16 cellular contexts compared by ENCODE assay signal in genomic region chr13:52852444-52852843, GRCh38. TPM values are rescaled to one million over a fixed set of nuclear protein-coding genes. Genes with fewer than 3 reads are reported as not detected.
DNase-seq lines count a peak whose midpoint lies in the region; ATAC-seq, FAIRE-seq and TF ChIP-seq lines count a peak whose summit lies in the region.
"Had no signal": no experiment of that assay in that cellular context is flagged by ENCODE, and none has a peak within 500 bp of the region (broad histone marks: within the 10 kb centered on the region; RNA-seq: fewer than 3 reads in every experiment).

No MANE protein-coding gene starts in this region.

- SMC1A ChIA-PET in GM12878 (lab: Charles Lee; ENCODE audit: uncharacterized antibody, unreplicated experiment), result no interaction called here

- H3K4me3 ChIP-seq in GM12878, result 0 out of 2 replicates have a peak overlapping the region, but pooled peaks have one; percentile 3

- H3K4me1 ChIP-seq in GM12878 (ENCODE audit: control insufficient read depth, insufficient read depth, low read length), result peaks cover 30% of the 10 kb centered on the region

- H3K4me3 Mint-ChIP-seq in T-helper 2 cell treated with Interferon-gamma antibody and Interleukin-4, amounts not matched to agents 5 μg/mL and 100 μg/mL, for 36 hours, result no peak overlapping the region
- H3K4me3 Mint-ChIP-seq in progenitor cell of endocrine pancreas (ENCODE audit: low read depth), result peak overlapping the region; percentile 82

- no peaks in the 10 kb centered on the region for H3K9me3 Mint-ChIP-seq in T-helper 2 cell treated with Interferon-gamma antibody and Interleukin-4, amounts not matched to agents 5 μg/mL and 100 μg/mL, for 36 hours
- H3K9me3 Mint-ChIP-seq in progenitor cell of endocrine pancreas (ENCODE audit: low read depth), result no peaks in the 10 kb centered on the region

- H2AFZ ChIP-seq in GM12878 (ENCODE audit: control insufficient read depth, low read depth, low read length), result no peak overlapping the region

- H3K27ac Mint-ChIP-seq in T-helper 2 cell treated with Interferon-gamma antibody and Interleukin-4, amounts not matched to agents 5 μg/mL and 100 μg/mL, for 36 hours, result peak overlapping the region; percentile 28
- no peak overlapping the region for H3K27ac Mint-ChIP-seq in progenitor cell of endocrine pancreas

- no peak overlapping the region for H3K9ac ChIP-seq in GM12878 (ENCODE audit: control insufficient read depth, insufficient read depth, low read length)

- TF ChIP-seq EP300 in GM12878 (IDR thresholded peaks at IDR 0.05; ENCODE audit: borderline replicate concordance in 1 of 2, control insufficient read depth in 1 of 2, low read depth in 2 of 2, low read length in 2 of 2), result no peak

- no peaks in the 10 kb centered on the region for H3K36me3 ChIP-seq in GM12878 (ENCODE audit: control insufficient read depth in 2 of 2, insufficient read depth in 2 of 2, low read length in 1 of 2)
- H3K36me3 ChIP-seq: WERI-Rb-1 had no signal

- ATAC-seq in GM12878, result no peak
- ATAC-seq in omental fat pad (ENCODE audit: low FRiP score), result no peak
- ATAC-seq in HG03135 (IDR thresholded peaks at IDR 0.05; ENCODE audit: unreplicated experiment), result no peak
- no peak for ATAC-seq in left colon
- ATAC-seq: psoas muscle, Right ventricle myocardium inferior had no signal

- no peak for TF ChIP-seq CTCF in GM12878 (IDR thresholded peaks at IDR 0.05 in 2 of 3, conservative IDR thresholded peaks at IDR 0.05 in 1 of 3; ENCODE audit: control insufficient read depth in 2 of 3, extremely low read depth in 1 of 3, insufficient read depth in 1 of 3, low read depth in 3 of 3, low read length in 3 of 3)
- TF ChIP-seq CTCF in progenitor cell of endocrine pancreas (IDR thresholded peaks at IDR 0.05; ENCODE audit: unreplicated experiment), result no peak
- no peak for TF ChIP-seq CTCF in omental fat pad (IDR thresholded peaks at IDR 0.05)

- H3K4me1 Mint-ChIP-seq in T-helper 2 cell treated with Interferon-gamma antibody and Interleukin-4, amounts not matched to agents 5 μg/mL and 100 μg/mL, for 36 hours (ENCODE audit: low read depth), result peaks cover 25% of the 10 kb centered on the region
- H3K4me1 Mint-ChIP-seq in progenitor cell of endocrine pancreas (ENCODE audit: low read depth), result peaks cover 16% of the 10 kb centered on the region

- BruUV-seq in GM12878 (replicated peaks; lab: Mats Ljungman, UMichigan), result no TSS peak

- RAD21 ChIA-PET in GM12878 (lab: Charles Lee; ENCODE audit: unreplicated experiment), result interaction anchor here (0.7 kb wide), 1 partner anchor 42 kb away, joined by 3 read pairs; no protein-coding TSS in a partner anchor

- H3K4me2 ChIP-seq in GM12878 (ENCODE audit: control insufficient read depth, insufficient read depth), result peak overlapping the region; percentile 96; the same call in 1 of the 2 replicates

- H3K27ac ChIP-seq in GM12878 (ENCODE audit: control insufficient read depth, insufficient read depth), result peak overlapping the region; percentile 22; the same call in 1 of the 2 replicates
- H3K27ac ChIP-seq: psoas muscle, WERI-Rb-1 had no signal

- intact Hi-C loops in GM12878 (cut with micrococcal nuclease; ENCODE audit: unreplicated experiment) (loop anchor here (10.0 kb wide), 1 partner anchor 302 kb away; no protein-coding TSS in a partner anchor), left colon (cut with DNase I, micrococcal nuclease) (no loop called here)

- no peak for TF ChIP-seq RAD21 in GM12878 (IDR thresholded peaks at IDR 0.05; ENCODE audit: insufficient read depth, low read depth, low read length)

- no peak for TF ChIP-seq POLR2A in GM12878 (IDR thresholded peaks at IDR 0.05; ENCODE audit: low read depth, low read length)

- FAIRE-seq in GM12878 (lab: Jason Lieb, UNC), result no peak
- FAIRE-seq: urothelium cell line had no signal

- H3K27me3 Mint-ChIP-seq in T-helper 2 cell treated with Interferon-gamma antibody and Interleukin-4, amounts not matched to agents 5 μg/mL and 100 μg/mL, for 36 hours (ENCODE audit: low read depth), result peaks cover 55% of the 10 kb centered on the region
- H3K27me3 Mint-ChIP-seq in progenitor cell of endocrine pancreas, result peaks cover 43% of the 10 kb centered on the region

- peaks cover 5% of the 10 kb centered on the region for H3K36me3 Mint-ChIP-seq in T-helper 2 cell treated with Interferon-gamma antibody and Interleukin-4, amounts not matched to agents 5 μg/mL and 100 μg/mL, for 36 hours (ENCODE audit: low read depth)
- peaks cover 1% of the 10 kb centered on the region for H3K36me3 Mint-ChIP-seq in progenitor cell of endocrine pancreas (ENCODE audit: insufficient read depth)

- H3K79me2 ChIP-seq in GM12878 (ENCODE audit: control insufficient read depth, insufficient read depth, low read length), result no peaks in the 10 kb centered on the region

- 64% methylated on average over 2 of the region's 2 CpGs for WGBS in GM12878 (ENCODE audit: insufficient coverage, insufficient replicate concordance, low lambda C conversion rate, missing lambda C conversion rate)

- H3K27me3 ChIP-seq in GM12878 (replicated peaks in 1 of 2; ENCODE audit: control insufficient read depth in 2 of 2, insufficient read depth in 2 of 2, low read length in 1 of 2), result no peaks in the 10 kb centered on the region; a peak in 3 of 4 replicates

- in situ Hi-C loops in GM12878 (cut with MboI), result no loop called here

- peaks cover 12% of the 10 kb centered on the region; the same call in 2 of the 3 replicates for H3K9me3 ChIP-seq in GM12878 (replicated peaks; ENCODE audit: control insufficient read depth, insufficient read depth, low read length)
- H3K9me3 ChIP-seq: psoas muscle had no signal

- DNase-seq in T-helper 2 cell treated with Interferon-gamma antibody and Interleukin-4, amounts not matched to agents 5 μg/mL and 100 μg/mL, for 36 hours (ENCODE audit: low spot score), result no peak
- no peak for DNase-seq in T-helper 2 cell
- peak; percentile 29 for DNase-seq in NCI-H2029 (lab: John Stamatoyannopoulos, UW)
- DNase-seq in GM12878 (ENCODE audit: low read depth, low spot score), result no peak
- no peak for DNase-seq in progenitor cell of endocrine pancreas (ENCODE audit: low spot score, unreplicated experiment)
- DNase-seq in omental fat pad (ENCODE audit: low spot score), result no peak
- DNase-seq in left colon, result no peak
- DNase-seq: activated CD8-positive, alpha-beta memory T cell treated with anti-CD3 and anti-CD28 coated beads, Interleukin-2, amount 50 U/mL, for 48 hours; mesendoderm; NCI-H524 treated with DMSO at 0.1 percent for 48 hours; psoas muscle; stimulated activated CD4-positive, alpha-beta T cell treated with anti-CD3 and anti-CD28 coated beads, Interleukin-1b, Interleukin-23, amount 100 ng/mL, for 48 hours; WERI-Rb-1 had no signal

- no peaks in the 10 kb centered on the region for H4K20me1 ChIP-seq in GM12878 (ENCODE audit: control insufficient read depth, insufficient read depth)

- CTCF ChIA-PET in GM12878 (lab: Yijun Ruan, JAX), result interaction anchor here (0.7 to 2.1 kb wide), 5 partner anchors 8 to 263 kb away, joined by 3 to 6 read pairs (median 4); no protein-coding TSS in a partner anchor

- POLR2A ChIA-PET in GM12878 (lab: Charles Lee), result no interaction called here

TF ChIP-seq in GM12878, 131 proteins besides CTCF, POLR2A, EP300 and RAD21 (continues in another document):
- no peak for TF ChIP-seq MYC (IDR thresholded peaks at IDR 0.05; ENCODE audit: insufficient read depth, insufficient read length, insufficient replicate concordance, low read length, severe bottlenecking)
- no peak for TF ChIP-seq JUND (IDR thresholded peaks at IDR 0.05; ENCODE audit: low read depth, low read length)
- TF ChIP-seq SRF (IDR thresholded peaks at IDR 0.05; ENCODE audit: low read depth in 2 of 2, low read length in 2 of 2), result no peak
- TF ChIP-seq MXI1 (IDR thresholded peaks at IDR 0.05; ENCODE audit: low read depth, low read length), result no peak
- no peak for TF ChIP-seq E4F1 (IDR thresholded peaks at IDR 0.05; ENCODE audit: borderline replicate concordance, partially characterized antibody)
- TF ChIP-seq PML (IDR thresholded peaks at IDR 0.05; ENCODE audit: low read length), result no peak
- TF ChIP-seq ZNF274 (IDR thresholded peaks at IDR 0.05; ENCODE audit: insufficient read depth, insufficient read length), result no peak

RNA-seq across cellular contexts. Expression of gene PCDH8, which starts 4.0 kb away (rescaled TPM):
- total RNA-seq in GM12878 (2013; cell fraction: nucleolus; rRNA removed), result not detected in 2 replicates
- 0.38 and 0.62 TPM in 2 replicates for total RNA-seq in GM12878 (2014; rRNA removed)
- 0.41 and 0.45 TPM in 2 replicates for total RNA-seq in GM12878 (2014; rRNA removed; fragmentation: Illumina TruSeq; extraction: Trizol)
- 0.16 and 0.31 TPM in 2 replicates for total RNA-seq in GM12878 (2021)
- polyA plus RNA-seq in GM12878 (2011; ENCODE audit: low read depth), result not detected
- polyA plus RNA-seq in GM12878 (2011; rRNA removed), result not detected in 2 replicates
- polyA plus RNA-seq in GM12878 (2011; cell fraction: cytosol; rRNA removed), result not detected in 2 replicates
- 0.15 TPM in 1 of 2 replicates, not detected in the other for polyA plus RNA-seq in GM12878 (2011; cell fraction: nucleus; rRNA removed)
- 0.03 TPM in 1 of 2 replicates, not detected in the other for polyA plus RNA-seq in GM12878 (2012)
- polyA plus RNA-seq in GM12878 (2014; fragmentation: Illumina TruSeq; extraction: Trizol), result 0.72 and 0.86 TPM in 2 replicates
- polyA plus RNA-seq in GM12878 (2014; fragmentation: Nextera tagmentation; extraction: Ambion mirVana), result under 1 TPM; 0.03 to 0.22 TPM
- polyA plus RNA-seq in GM12878 (2014; rRNA removed), result 0.11 and 0.86 TPM in 2 replicates
- under 1 TPM; 0.15 to 0.84 TPM for polyA plus RNA-seq in GM12878 (2016; fragmentation: Nextera tagmentation; extraction: Ambion mirVana)
- polyA minus RNA-seq in GM12878 (2011; rRNA and poly(A)+ RNA removed), result not detected in 2 replicates
- polyA minus RNA-seq in GM12878 (2011; cell fraction: cytosol; rRNA and poly(A)+ RNA removed), result not detected in 2 replicates
- not detected in 2 replicates for polyA minus RNA-seq in GM12878 (2011; cell fraction: nucleus; rRNA and poly(A)+ RNA removed)
- 0.17 and 0.42 TPM in 2 replicates for total RNA-seq in progenitor cell of endocrine pancreas
- total RNA-seq in omental fat pad, result not detected
- under 1 TPM in 1 of 2 donors, not detected in 1; 0.12 TPM for total RNA-seq in left colon
